20 cellular contexts compared by ENCODE assay signal in genomic region chr13:71117920-71118319, GRCh38.
A peak's percentile ranks its signal among the peaks of the same experiment; 100 is the strongest.
DNase-seq lines count a peak whose midpoint lies in the region; ATAC-seq, FAIRE-seq and TF ChIP-seq lines count a peak whose summit lies in the region.
"Had no signal": no experiment of that assay in that cellular context is flagged by ENCODE, and none has a peak within 500 bp of the region (broad histone marks: within the 10 kb centered on the region; RNA-seq: fewer than 3 reads in every experiment).

No MANE protein-coding gene starts in this region.

- DNase-seq in DMS53 (lab: John Stamatoyannopoulos, UW), result peak; percentile 5
- DNase-seq in DMS53 treated with DMSO at 0.1 percent for 48 hours (lab: John Stamatoyannopoulos, UW; ENCODE audit: unreplicated experiment), result no peak
- DNase-seq in frontal cortex (ENCODE audit: low spot score in 2 of 2), result no peak
- DNase-seq in left lung, result no peak
- DNase-seq in islet precursor cell, result no peak
- DNase-seq: AML-193; Caco-2; Calu3; CD4-positive, alpha-beta T cell; CD8-positive, alpha-beta T cell; DMS79 treated with DMSO at 0.1 percent for 48 hours; GF-D8 had no signal

- no peaks in the 10 kb centered on the region for H3K4me1 ChIP-seq in left lung
- H3K4me1 ChIP-seq: A549; BLaER1 treated with 17β-estradiol and CSF1 and Interleukin-3, amounts not matched to agents 10 nM and 100 nM had no signal

- H3K27ac ChIP-seq in left lung, result no peak overlapping the region
- H3K27ac ChIP-seq: 22Rv1; A549; BLaER1 treated with 17β-estradiol and CSF1 and Interleukin-3, amounts not matched to agents 10 nM and 100 nM; C4-2B had no signal

- H3K9me3 ChIP-seq in left lung, result no peaks in the 10 kb centered on the region
- H3K9me3 ChIP-seq: A549; BLaER1 treated with 17β-estradiol and CSF1 and Interleukin-3, amounts not matched to agents 10 nM and 100 nM; Caco-2 had no signal

- H3K27me3 ChIP-seq in left lung, result no peaks in the 10 kb centered on the region
- H3K27me3 ChIP-seq: BLaER1 treated with 17β-estradiol and CSF1 and Interleukin-3, amounts not matched to agents 10 nM and 100 nM had no signal

- no peaks in the 10 kb centered on the region for H3K36me3 ChIP-seq in left lung
- H3K36me3 ChIP-seq: BLaER1 treated with 17β-estradiol and CSF1 and Interleukin-3, amounts not matched to agents 10 nM and 100 nM had no signal

- no peak overlapping the region for H3K4me3 ChIP-seq in left lung
- H3K4me3 ChIP-seq: A549; BLaER1 treated with 17β-estradiol and CSF1 and Interleukin-3, amounts not matched to agents 10 nM and 100 nM had no signal

- TF ChIP-seq CTCF in left lung (IDR thresholded peaks at IDR 0.05), result no peak

- FAIRE-seq in frontal cortex (lab: Jason Lieb, UNC), result peak; percentile 64
- FAIRE-seq: A549, D721Med, G401.6, GM12891, GM19239 had no signal

- intact Hi-C loops in left lung (cut with DNase I), result no loop called here

- ATAC-seq in left lung, result no peak
- ATAC-seq: A549; CD8-positive, alpha-beta T cell had no signal
